8 cellular contexts compared by ENCODE assay signal in genomic region chr4:153529646-153530045, GRCh38.
DNase-seq lines count a peak whose midpoint lies in the region; ATAC-seq and TF ChIP-seq lines count a peak whose summit lies in the region.
"Had no signal": no experiment of that assay in that cellular context is flagged by ENCODE, and none has a peak within 500 bp of the region (broad histone marks: within the 10 kb centered on the region; RNA-seq: fewer than 3 reads in every experiment).

No MANE protein-coding gene starts in this region.

- H2AFZ ChIP-seq in DND-41 (ENCODE audit: low read depth, low read length) = no peak overlapping the region

- CTCF ChIA-PET in naive thymus-derived CD4-positive, alpha-beta T cell (lab: Charles Lee) = no interaction called here

- DNase-seq in DND-41 (no peak), NCI-H128 (lab: John Stamatoyannopoulos, UW; ENCODE audit: unreplicated experiment) (no peak), NCI-H774 (lab: John Stamatoyannopoulos, UW) (no peak)
- DNase-seq in activated naive CD4-positive, alpha-beta T cell treated with anti-CD3 and anti-CD28 coated beads, Interleukin-2, amount 50 U/mL, for 72 hours (ENCODE audit: low spot score in 2 of 2) = no peak
- no peak for DNase-seq in naive thymus-derived CD4-positive, alpha-beta T cell
- DNase-seq: NCI-H748 treated with DMSO at 0.1 percent for 48 hours had no signal

- H3K79me2 ChIP-seq in DND-41 (ENCODE audit: insufficient read depth, low read length) = peaks cover 99% of the 10 kb centered on the region

- H3K36me3 Mint-ChIP-seq in activated naive CD4-positive, alpha-beta T cell treated with anti-CD3 and anti-CD28 coated beads, Interleukin-2, amount 50 U/mL, for 72 hours = peaks cover 0 to 41% of the 10 kb centered on the region in 2 donors
- H3K36me3 Mint-ChIP-seq in naive thymus-derived CD4-positive, alpha-beta T cell = peaks cover 0 to 28% (median 11%) of the 10 kb centered on the region in 5 donors

- no peak overlapping the region for H3K4me2 ChIP-seq in DND-41 (ENCODE audit: insufficient read depth, low read length)

- no peaks in the 10 kb centered on the region for H3K27me3 Mint-ChIP-seq in naive thymus-derived CD4-positive, alpha-beta T cell

- POLR2A ChIA-PET in naive thymus-derived CD4-positive, alpha-beta T cell (lab: Charles Lee) = interaction anchor here (1.0 to 13.5 kb wide), 5 partner anchors 7 to 60 kb away, joined by 3 to 122 read pairs (median 6); partner anchors contain the start of gene TMEM131L

- H3K27ac ChIP-seq in DND-41 (ENCODE audit: low read length) = peak overlapping the region; percentile 55
- H3K27ac ChIP-seq in KOPT-K1 (ENCODE audit: low read depth, low read length, poor library complexity, severe bottlenecking) = peak overlapping the region; percentile 83
- H3K27ac ChIP-seq in naive thymus-derived CD4-positive, alpha-beta T cell (ENCODE audit: low read depth, low read length) = peak overlapping the region; percentile 68

- H3K9me3 Mint-ChIP-seq in activated naive CD4-positive, alpha-beta T cell treated with anti-CD3 and anti-CD28 coated beads, Interleukin-2, amount 50 U/mL, for 72 hours = no peaks in the 10 kb centered on the region
- peaks cover 0 to 2% (median 0%) of the 10 kb centered on the region in 11 donors for H3K9me3 Mint-ChIP-seq in naive thymus-derived CD4-positive, alpha-beta T cell

- H3K4me1 ChIP-seq in DND-41 (ENCODE audit: insufficient read depth, low read length) = peaks cover 74% of the 10 kb centered on the region
- H3K4me1 ChIP-seq in naive thymus-derived CD4-positive, alpha-beta T cell (ENCODE audit: control insufficient read depth in 2 of 2, insufficient read depth in 2 of 2, low read length in 2 of 2) = peaks cover 63 to 87% of the 10 kb centered on the region in 2 donors

- H4K20me1 ChIP-seq in DND-41 (ENCODE audit: insufficient read depth, low read length) = peaks cover 78% of the 10 kb centered on the region

- no peak for TF ChIP-seq CTCF in DND-41 (IDR thresholded peaks at IDR 0.05; ENCODE audit: borderline replicate concordance, extremely low read depth, low read length, poor library complexity, severe bottlenecking)

- H3K27me3 ChIP-seq in DND-41 (ENCODE audit: insufficient read depth, low read length, poor library complexity) = no peaks in the 10 kb centered on the region
- no peaks in the 10 kb centered on the region for H3K27me3 ChIP-seq in naive thymus-derived CD4-positive, alpha-beta T cell (ENCODE audit: control insufficient read depth in 2 of 2, insufficient read depth in 2 of 2, low read length in 2 of 2)

- peaks cover 90% of the 10 kb centered on the region for H3K36me3 ChIP-seq in DND-41 (ENCODE audit: insufficient read depth, low read length)
- H3K36me3 ChIP-seq in KOPT-K1 (ENCODE audit: insufficient read depth, low read length) = peaks cover 9% of the 10 kb centered on the region; the same call in 1 of the 2 replicates
- H3K36me3 ChIP-seq in naive thymus-derived CD4-positive, alpha-beta T cell (ENCODE audit: control insufficient read depth in 2 of 3, insufficient read depth in 3 of 3, low read length in 3 of 3) = no peaks in the 10 kb centered on the region

- H3K4me3 ChIP-seq in DND-41 (ENCODE audit: low read depth in 1 of 2, low read length in 2 of 2) = no peak overlapping the region
- H3K4me3 ChIP-seq in naive thymus-derived CD4-positive, alpha-beta T cell (ENCODE audit: low read length) = peak overlapping the region; percentile 16

- intact Hi-C loops in naive thymus-derived CD4-positive, alpha-beta T cell (cut with micrococcal nuclease) = loop anchor here (1.0 to 2.0 kb wide), 4 partner anchors 7 to 45 kb away; no protein-coding TSS in a partner anchor

- H3K4me1 Mint-ChIP-seq in naive thymus-derived CD4-positive, alpha-beta T cell = peaks cover 80 to 99% (median 96%) of the 10 kb centered on the region in 7 donors

- H3K9me3 ChIP-seq in DND-41 (ENCODE audit: insufficient read depth, low read length, severe bottlenecking) (no peaks in the 10 kb centered on the region), KOPT-K1 (ENCODE audit: insufficient read depth, low read length, poor library complexity, severe bottlenecking) (no peaks in the 10 kb centered on the region)
- no peaks in the 10 kb centered on the region for H3K9me3 ChIP-seq in naive thymus-derived CD4-positive, alpha-beta T cell (ENCODE audit: control insufficient read depth in 2 of 3, low read length in 3 of 3)

- no peak overlapping the region for H3K9ac ChIP-seq in DND-41 (ENCODE audit: low read depth, low read length)

- H3K4me3 Mint-ChIP-seq in naive thymus-derived CD4-positive, alpha-beta T cell = peak overlapping the region; percentile 59 to 89 (median 79)

- ATAC-seq in DND-41 (ENCODE audit: insufficient read depth, low read depth) (0 out of 3 replicates have a peak, but pooled peaks have one; percentile 18), HG02588 (IDR thresholded peaks at IDR 0.05; ENCODE audit: unreplicated experiment) (no peak)
- ATAC-seq in activated naive CD4-positive, alpha-beta T cell treated with anti-CD3 and anti-CD28 coated beads, Interleukin-2, amount 50 U/mL, for 72 hours = no peak
- no peak for ATAC-seq in naive thymus-derived CD4-positive, alpha-beta T cell

- H3K27ac Mint-ChIP-seq in activated naive CD4-positive, alpha-beta T cell treated with anti-CD3 and anti-CD28 coated beads, Interleukin-2, amount 50 U/mL, for 72 hours = peak overlapping the region; percentile 98
- H3K27ac Mint-ChIP-seq in naive thymus-derived CD4-positive, alpha-beta T cell = peak overlapping the region; percentile 86 to 96 (median 90)
